In genomic region chr2:10362096-10362897, GRCh38 we compare ENCODE assay signal across 2 cellular contexts.
TF ChIP-seq lines count a peak whose summit lies in the region.

No MANE protein-coding gene starts in this region.

TF ChIP-seq in IMR-90, 13 proteins besides CTCF, POLR2A, EP300 and RAD21:
- TF ChIP-seq NFE2L2 (IDR thresholded peaks at IDR 0.05; ENCODE audit: low read depth, low read length) (0 out of 2 replicates have a peak, but pooled peaks have one; percentile 18), MAFK (IDR thresholded peaks at IDR 0.05; ENCODE audit: low read depth, low read length) (peak; percentile 73), MAZ (IDR thresholded peaks at IDR 0.05; ENCODE audit: borderline replicate concordance, low read depth, low read length) (no peak)

TF ChIP-seq in H1, 55 proteins besides CTCF, POLR2A, EP300 and RAD21:
- no peak for TF ChIP-seq NRF1 (IDR thresholded peaks at IDR 0.05; ENCODE audit: low read depth, low read length)
- 0 out of 2 replicates have a peak, but pooled peaks have one; percentile 41 for TF ChIP-seq BACH1 (IDR thresholded peaks at IDR 0.05; ENCODE audit: low read length)
- TF ChIP-seq TEAD4 (IDR thresholded peaks at IDR 0.05; ENCODE audit: low read depth, low read length) = no peak
- 0 out of 2 replicates have a peak, but pooled peaks have one; percentile 24 for TF ChIP-seq MAFK (IDR thresholded peaks at IDR 0.05; ENCODE audit: low read depth, low read length)
